Comparison of ENCODE assay signal across 17 cellular contexts in the genomic region with DNA sequence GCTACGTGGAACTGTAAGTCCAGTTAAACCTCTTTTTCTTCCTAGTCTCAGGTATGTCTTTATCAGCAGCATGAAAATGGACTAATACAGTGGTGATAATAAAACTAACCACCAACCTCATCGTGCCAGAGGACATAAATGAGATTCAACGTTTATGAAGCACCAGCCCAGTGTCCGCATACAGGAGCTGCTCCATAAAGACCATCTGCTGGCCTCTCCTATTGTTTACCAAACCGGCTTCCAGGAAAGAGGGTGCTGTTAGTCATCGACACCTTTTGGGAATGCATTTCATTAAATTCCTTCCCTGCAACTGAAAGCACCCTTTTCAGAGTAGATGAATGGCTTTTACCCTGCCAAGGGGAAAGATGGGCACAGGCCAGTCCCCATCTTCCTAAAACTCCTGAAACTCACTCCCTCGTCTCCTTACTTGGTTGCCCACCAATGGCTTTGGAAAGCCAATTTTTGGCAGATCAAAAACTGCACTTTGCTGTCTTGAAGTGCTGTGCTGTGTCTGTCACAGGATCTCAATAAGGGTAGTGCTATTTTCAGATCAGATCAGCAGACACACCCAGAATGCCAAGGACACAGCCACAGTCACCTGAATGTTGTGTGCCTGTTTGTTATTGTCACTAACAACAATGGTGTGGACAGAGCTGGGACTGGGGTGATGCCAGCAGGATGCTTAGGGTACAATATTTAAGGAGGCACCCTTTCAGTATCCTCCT.
A peak's percentile ranks its signal among the peaks of the same experiment; 100 is the strongest.
DNase-seq lines count a peak whose midpoint lies in the region; ATAC-seq, FAIRE-seq and TF ChIP-seq lines count a peak whose summit lies in the region.
"Had no signal": no experiment of that assay in that cellular context is flagged by ENCODE, and none has a peak within 500 bp of the region (broad histone marks: within the 10 kb centered on the region; RNA-seq: fewer than 3 reads in every experiment).

No MANE protein-coding gene starts in this region.

- in situ Hi-C loops in K562 (cut with MboI), result no loop called here

- TSS peak; percentile 88 for BruUV-seq in K562 (replicated peaks; lab: Mats Ljungman, UMichigan)

- peaks cover 2% of the 10 kb centered on the region for H3K9me1 ChIP-seq in K562 (ENCODE audit: control insufficient read depth, insufficient read depth, low read length)
- H3K9me1 ChIP-seq in keratinocyte (ENCODE audit: control insufficient read depth, extremely low read depth, insufficient read depth, low read length), result no peaks in the 10 kb centered on the region

- intact Hi-C loops in K562 (cut with micrococcal nuclease), result no loop called here

- no peaks in the 10 kb centered on the region for H3K27me3 ChIP-seq in K562 (ENCODE audit: control insufficient read depth in 2 of 2, insufficient read depth in 2 of 2, low read length in 2 of 2)
- no peaks in the 10 kb centered on the region for H3K27me3 ChIP-seq in keratinocyte (ENCODE audit: control insufficient read depth, extremely low read depth, insufficient read depth, low read length)

- CTCF ChIA-PET in K562 (lab: Yijun Ruan, JAX; ENCODE audit: low intra/inter-chr PET ratio), result no interaction called here

- H2AFZ ChIP-seq in K562 (ENCODE audit: low read depth, low read length) (peak overlapping the region; percentile 25), keratinocyte (ENCODE audit: control insufficient read depth, low read length) (peak overlapping the region; percentile 28)
- H2AFZ ChIP-seq: parathyroid adenoma had no signal

- DNase-seq in DMS53 (lab: John Stamatoyannopoulos, UW) (peak; percentile 69), M059J (ENCODE audit: low read depth) (peak; percentile 22), K562 (ENCODE audit: extremely low read depth in 1 of 4, low spot score in 3 of 4) (no peak), keratinocyte (ENCODE audit: low read depth, low spot score) (no peak), glomerular visceral epithelial cell (ENCODE audit: extremely low spot score) (no peak), dermis blood vessel endothelial cell (no peak), ecto neural progenitor cell (ENCODE audit: low spot score) (no peak)
- DNase-seq: activated CD4-positive, alpha-beta memory T cell treated with anti-CD3 and anti-CD28 coated beads, Interleukin-2, amount 10 ng/mL, durations not matched to agents 7 days and 5 days; activated effector memory CD4-positive, alpha-beta T cell treated with anti-CD3 and anti-CD28 coated beads, Interleukin-2, amount 50 U/mL, for 16 hours; AML-193; NCI-H1694 treated with DMSO at 0.1 percent for 48 hours; stimulated activated CD4-positive, alpha-beta T cell treated with anti-CD3 and anti-CD28 coated beads, Interleukin-4, amount 100 ng/mL, for 1 hour; stimulated activated naive CD4-positive, alpha-beta T cell had no signal

- TF ChIP-seq EP300 in K562 (IDR thresholded peaks at IDR 0.05; ENCODE audit: low read length), result no peak

- TF ChIP-seq CTCF in K562 (IDR thresholded peaks at IDR 0.05 in 2 of 3, conservative IDR thresholded peaks at IDR 0.05 in 1 of 3; ENCODE audit: insufficient read depth in 2 of 3, low read depth in 1 of 3, low read length in 3 of 3) (no peak), keratinocyte (optimal IDR thresholded peaks at IDR 0.05 in 1 of 3, IDR thresholded peaks at IDR 0.05 in 1 of 3, conservative IDR thresholded peaks at IDR 0.05 in 1 of 3; ENCODE audit: extremely low read depth in 1 of 3, insufficient read depth in 2 of 3, low read length in 3 of 3) (no peak)

- TF ChIP-seq POLR2A in K562 (conservative IDR thresholded peaks at IDR 0.05), result no peak

- H3K79me2 ChIP-seq in K562 (ENCODE audit: control insufficient read depth, insufficient read depth, low read length) (no peaks in the 10 kb centered on the region), keratinocyte (ENCODE audit: control insufficient read depth, insufficient read depth, low read length) (no peaks in the 10 kb centered on the region)
- H3K79me2 ChIP-seq: parathyroid adenoma had no signal

- H3K27ac ChIP-seq in K562 (ENCODE audit: extremely low read depth, low read depth, low read length), result no peak overlapping the region
- peak overlapping the region; percentile 82 for H3K27ac ChIP-seq in keratinocyte (ENCODE audit: control insufficient read depth, insufficient read depth, low read length)
- H3K27ac ChIP-seq: parathyroid adenoma had no signal

- no peak for TF ChIP-seq RAD21 in K562 (CRISPR knock-in tag; conservative IDR thresholded peaks at IDR 0.05 in 1 of 2, IDR thresholded peaks at IDR 0.05 in 1 of 2)

- H3K4me1 ChIP-seq in K562 (replicated peaks in 1 of 2; ENCODE audit: control insufficient read depth in 2 of 2, insufficient read depth in 2 of 2, low read length in 2 of 2) (peaks cover 0 to 10% of the 10 kb centered on the region in 2 experiments; a peak in 2 of 5 replicates), keratinocyte (ENCODE audit: control insufficient read depth, extremely low read depth, insufficient read depth, low read length) (peaks cover 38% of the 10 kb centered on the region)
- H3K4me1 ChIP-seq: parathyroid adenoma had no signal

- WGBS in K562 (ENCODE audit: insufficient coverage, low coverage, missing lambda C conversion rate), result 38% methylated on average over 7 of the region's 7 CpGs

- POLR2A ChIA-PET in K562 (lab: Yijun Ruan, JAX), result no interaction called here

- H3K4me3 ChIP-seq in K562 (no peak overlapping the region), keratinocyte (ENCODE audit: control insufficient read depth in 2 of 3, extremely low read depth in 1 of 3, insufficient read depth in 2 of 3, low read depth in 1 of 3, low read length in 3 of 3) (no peak overlapping the region)

- H4K20me1 ChIP-seq in K562 (replicated peaks; ENCODE audit: control insufficient read depth, insufficient read depth, low read length), result no peaks in the 10 kb centered on the region
- H4K20me1 ChIP-seq in keratinocyte (ENCODE audit: control insufficient read depth, extremely low read depth, insufficient read depth, low read length), result no peaks in the 10 kb centered on the region

- dilution Hi-C loops in keratinocyte (cut with MboI; ENCODE audit: extremely low pct_ligation_motif_present, low sequenced_read_pairs), result no loop called here

- ATAC-seq in K562 (no peak), HG02763 (IDR thresholded peaks at IDR 0.05; ENCODE audit: unreplicated experiment) (no peak)

- no peaks in the 10 kb centered on the region for H3K9me3 ChIP-seq in K562 (replicated peaks; ENCODE audit: control insufficient read depth, insufficient read depth, low read depth, low read length)
- H3K9me3 ChIP-seq in keratinocyte (ENCODE audit: control insufficient read depth, low read depth, low read length), result no peaks in the 10 kb centered on the region

- FAIRE-seq in K562 (lab: Jason Lieb, UNC), result no peak
- FAIRE-seq in keratinocyte (lab: Jason Lieb, UNC), result peak; percentile 93
- FAIRE-seq: endometrium, GM18507 had no signal

- H3K9ac ChIP-seq in K562 (ENCODE audit: insufficient read depth in 1 of 2, low read depth in 2 of 2, low read length in 2 of 2) (no peak overlapping the region), keratinocyte (ENCODE audit: control insufficient read depth, extremely low read depth, insufficient read depth, low read length) (peak overlapping the region; percentile 53)
- H3K9ac ChIP-seq: parathyroid adenoma had no signal

- H3K4me2 ChIP-seq in K562 (ENCODE audit: insufficient read depth, low read length) (peak overlapping the region; percentile 34), keratinocyte (ENCODE audit: control insufficient read depth, extremely low read depth, insufficient read depth, low read depth, low read length) (peak overlapping the region; percentile 58)

- H3K36me3 ChIP-seq in K562 (ENCODE audit: control insufficient read depth, insufficient read depth, low read length) (no peaks in the 10 kb centered on the region), keratinocyte (ENCODE audit: control insufficient read depth in 2 of 2, extremely low read depth in 1 of 2, insufficient read depth in 2 of 2, low read length in 2 of 2) (no peaks in the 10 kb centered on the region)

TF ChIP-seq in K562, 482 proteins besides CTCF, POLR2A, EP300 and RAD21:
- TF ChIP-seq PCBP2 (IDR thresholded peaks at IDR 0.05; ENCODE audit: low read depth, low read length, poor library complexity, severe bottlenecking), result no peak
TF ChIP-seq in K562: peak in this region for 0.

Comparison
In these comparisons a context has a peak if more than half of its experiments do, and no peak if none do; other contexts are left out.
1. DNase-seq: peak in DMS53 (single experiment) and M059J (single experiment); none in K562 (0 of 4), keratinocyte (single experiment), glomerular visceral epithelial cell (single experiment), dermis blood vessel endothelial cell (single experiment) and ecto neural progenitor cell (single experiment).